1 cellular context compared by ENCODE assay signal in genomic region chr6:112224088-112224487, GRCh38.
TF ChIP-seq lines count a peak whose summit lies in the region.

No MANE protein-coding gene starts in this region.

TF ChIP-seq in IMR-90, 13 proteins besides CTCF, POLR2A, EP300 and RAD21:
- TF ChIP-seq NFE2L2 (IDR thresholded peaks at IDR 0.05; ENCODE audit: low read depth, low read length) (no peak), SMC3 (IDR thresholded peaks at IDR 0.05; ENCODE audit: low read depth, low read length) (no peak)
